In the genomic region with DNA sequence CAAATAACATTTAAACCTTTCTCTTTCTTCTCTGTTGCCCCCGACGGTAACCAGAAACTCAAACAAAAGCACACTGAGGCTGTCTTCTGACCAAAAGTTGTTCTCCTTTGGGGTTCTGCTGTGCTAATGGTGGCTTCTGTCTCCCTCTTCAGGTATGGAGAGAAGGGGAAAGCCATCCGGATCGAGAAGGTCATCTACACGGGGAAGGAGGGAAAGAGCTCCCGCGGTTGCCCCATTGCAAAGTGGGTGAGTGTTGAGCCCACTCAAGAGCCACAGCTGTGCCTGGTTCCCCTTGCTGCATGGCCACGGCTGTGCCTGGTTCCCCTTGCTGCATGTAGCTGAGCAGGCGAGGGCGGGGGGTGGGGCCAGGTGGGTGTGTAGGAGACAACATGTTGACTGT, we compare ENCODE assay signal across 8 cellular contexts.
A peak's percentile ranks its signal among the peaks of the same experiment; 100 is the strongest.
DNase-seq lines count a peak whose midpoint lies in the region; ATAC-seq and TF ChIP-seq lines count a peak whose summit lies in the region.

No MANE protein-coding gene starts in this region.

- no peak overlapping the region for H2BK5ac ChIP-seq in IMR-90 (ENCODE audit: low read depth, low read length, poor library complexity, severe bottlenecking)

- dilution Hi-C loops in IMR-90 (cut with HindIII; ENCODE audit: low sequenced_read_pairs, unreplicated experiment): no loop called here

- TF ChIP-seq RAD21 in IMR-90 (IDR thresholded peaks at IDR 0.05; ENCODE audit: low read length): no peak; the same call in none of the 2 replicates

- peak overlapping the region; percentile 48 for H3K27ac Mint-ChIP-seq in glutamatergic neuron (ENCODE audit: unreplicated experiment)
- H3K27ac Mint-ChIP-seq in CD8-positive, alpha-beta memory T cell: no peak overlapping the region

- peaks cover 16% of the 10 kb centered on the region for H3K79me2 ChIP-seq in smooth muscle cell (ENCODE audit: low read depth)

- H3K27me3 Mint-ChIP-seq in glutamatergic neuron (ENCODE audit: unreplicated experiment): peaks cover 30% of the 10 kb centered on the region
- H3K27me3 Mint-ChIP-seq in CD8-positive, alpha-beta memory T cell: peaks cover 0 to 1% of the 10 kb centered on the region in 2 donors

- no peak overlapping the region for H3K4ac ChIP-seq in IMR-90 (ENCODE audit: low read depth, low read length)

- peaks cover 20% of the 10 kb centered on the region for H3K4me1 ChIP-seq in IMR-90 (ENCODE audit: control insufficient read depth, insufficient read depth, low read length)
- no peaks in the 10 kb centered on the region for H3K4me1 ChIP-seq in CD8-positive, alpha-beta memory T cell (ENCODE audit: insufficient read depth, low read length)
- no peaks in the 10 kb centered on the region for H3K4me1 ChIP-seq in smooth muscle cell (ENCODE audit: low read depth)

- H3K9me1 ChIP-seq in IMR-90 (ENCODE audit: insufficient read depth, low read length): peaks cover 22% of the 10 kb centered on the region

- no peaks in the 10 kb centered on the region for H3K27me3 ChIP-seq in IMR-90 (ENCODE audit: control insufficient read depth, insufficient read depth, low read length)
- no peaks in the 10 kb centered on the region for H3K27me3 ChIP-seq in CD8-positive, alpha-beta memory T cell (ENCODE audit: insufficient read depth, low read length, poor library complexity, severe bottlenecking)
- no peaks in the 10 kb centered on the region for H3K27me3 ChIP-seq in smooth muscle cell (ENCODE audit: low read depth)

- H4K20me1 ChIP-seq in IMR-90 (ENCODE audit: insufficient read depth, low read length): peaks cover 9% of the 10 kb centered on the region; the same call in 1 of the 2 replicates
- peaks cover 86% of the 10 kb centered on the region for H4K20me1 ChIP-seq in smooth muscle cell (ENCODE audit: low read depth)

- H3K4me1 Mint-ChIP-seq in glutamatergic neuron (ENCODE audit: low read depth, unreplicated experiment): peaks cover 48% of the 10 kb centered on the region
- H3K4me1 Mint-ChIP-seq in CD8-positive, alpha-beta memory T cell: peaks cover 0 to 7% (median 0%) of the 10 kb centered on the region in 3 donors

- peak overlapping the region; percentile 51; the same call in 1 of the 2 replicates for H3K4me2 ChIP-seq in IMR-90 (ENCODE audit: low read depth, low read length)
- H3K4me2 ChIP-seq in smooth muscle cell: no peak overlapping the region

- peak overlapping the region; percentile 28 for H3K4me3 Mint-ChIP-seq in glutamatergic neuron (ENCODE audit: unreplicated experiment)
- H3K4me3 Mint-ChIP-seq in CD8-positive, alpha-beta memory T cell: no peak overlapping the region

- 0 out of 2 replicates have a peak overlapping the region, but pooled peaks have one; percentile 43 for H2BK120ac ChIP-seq in IMR-90 (ENCODE audit: low read depth, low read length)

- intact Hi-C loops in IMR-90 (cut with micrococcal nuclease): no loop called here

- POLR2A ChIA-PET in IMR-90 (lab: Charles Lee; ENCODE audit: unreplicated experiment): interaction anchor here (0.6 kb wide), 1 partner anchor 140 kb away, joined by 3 read pairs; no protein-coding TSS in a partner anchor
- POLR2A ChIA-PET in CD8-positive, alpha-beta memory T cell (lab: Charles Lee): no interaction called here

- ATAC-seq in GM21447 (IDR thresholded peaks at IDR 0.05; ENCODE audit: unreplicated experiment): peak; percentile 27
- ATAC-seq in IMR-90 (ENCODE audit: low read depth): peak; percentile 9; the same call in 1 of the 2 replicates

- H3K36me3 ChIP-seq in IMR-90 (ENCODE audit: control insufficient read depth, insufficient read depth, low read length) (peaks cover 17% of the 10 kb centered on the region), smooth muscle cell (ENCODE audit: low read depth) (no peaks in the 10 kb centered on the region)
- H3K36me3 ChIP-seq in CD8-positive, alpha-beta memory T cell (ENCODE audit: insufficient read depth, low read length): peaks cover 28% of the 10 kb centered on the region

- BruUV-seq in IMR-90 (replicated peaks; lab: Mats Ljungman, UMichigan): no TSS peak

- in situ Hi-C loops in IMR-90 (cut with MboI; ENCODE audit: low sequenced_read_pairs): no loop called here

- no peak overlapping the region for H3K27ac ChIP-seq in IMR-90 (ENCODE audit: insufficient read depth, low read length)
- no peak overlapping the region for H3K27ac ChIP-seq in CD8-positive, alpha-beta memory T cell (ENCODE audit: low read depth, low read length)
- H3K27ac ChIP-seq in smooth muscle cell (ENCODE audit: low read depth): no peak overlapping the region

- H3K9me3 ChIP-seq in IMR-90 (ENCODE audit: control insufficient read depth, insufficient read depth, low read length) (no peaks in the 10 kb centered on the region), smooth muscle cell (replicated peaks; ENCODE audit: low read depth) (no peaks in the 10 kb centered on the region)
- H3K9me3 ChIP-seq in CD8-positive, alpha-beta memory T cell (ENCODE audit: low read length): no peaks in the 10 kb centered on the region

- no peak overlapping the region for H3K18ac ChIP-seq in IMR-90 (ENCODE audit: low read depth, low read length)

- peak overlapping the region in 1 of 2 experiments; percentile 54; a peak in 1 of 4 replicates for H4K8ac ChIP-seq in IMR-90 (ENCODE audit: low read depth in 2 of 2, low read length in 2 of 2)

- WGBS in IMR-90 (ENCODE audit: extremely low coverage in 2 of 2, insufficient read length in 1 of 2), 2 experiments: no CpG with 5 or more reads among the region's 10 CpGs
- WGBS in smooth muscle cell (ENCODE audit: low lambda C conversion rate): 90% methylated on average over 10 of the region's 10 CpGs

- no peak overlapping the region for H4K91ac ChIP-seq in IMR-90 (ENCODE audit: insufficient read depth, low read depth, low read length)

- TF ChIP-seq CTCF in IMR-90 (conservative IDR thresholded peaks at IDR 0.05; ENCODE audit: low read depth, low read length) (no peak), glutamatergic neuron (IDR thresholded peaks at IDR 0.05; ENCODE audit: partially characterized antibody, unreplicated experiment) (no peak), smooth muscle cell (IDR thresholded peaks at IDR 0.05; ENCODE audit: borderline replicate concordance, insufficient read depth, poor library complexity, severe bottlenecking) (no peak)

- H3K9ac ChIP-seq in IMR-90 (ENCODE audit: low read depth, low read length) (no peak overlapping the region), smooth muscle cell (ENCODE audit: low read depth) (no peak overlapping the region)

- CTCF ChIA-PET in IMR-90 (lab: Yijun Ruan, JAX): no interaction called here
- CTCF ChIA-PET in CD8-positive, alpha-beta memory T cell (lab: Charles Lee): no interaction called here

- H2BK15ac ChIP-seq in IMR-90 (ENCODE audit: low read depth, low read length): no peak overlapping the region; the same call in 2 of the 3 replicates

- DNase-seq in ELR (ENCODE audit: low read depth) (peak; percentile 7), IMR-90 (no peak), glutamatergic neuron (no peak), NCI-H748 (lab: John Stamatoyannopoulos, UW; ENCODE audit: unreplicated experiment) (no peak), GF-D8 (lab: John Stamatoyannopoulos, UW) (no peak), smooth muscle cell (lab: John Stamatoyannopoulos, UW; ENCODE audit: unreplicated experiment) (no peak)
- DNase-seq in CD8-positive, alpha-beta memory T cell: no peak

- H3K56ac ChIP-seq in IMR-90 (ENCODE audit: extremely low read depth, insufficient read depth, low read length): no peak overlapping the region

- no peak overlapping the region for H3K23ac ChIP-seq in IMR-90 (ENCODE audit: low read depth, low read length)

- H2BK20ac ChIP-seq in IMR-90 (ENCODE audit: low read depth, low read length): peak overlapping the region; percentile 47; the same call in 1 of the 2 replicates

- H2AFZ ChIP-seq in IMR-90 (replicated peaks; ENCODE audit: low read length, poor library complexity): peak overlapping the region; percentile 1
- H2AFZ ChIP-seq in smooth muscle cell (ENCODE audit: low read depth): no peak overlapping the region

- no peak overlapping the region for H2AK9ac ChIP-seq in IMR-90 (replicated peaks; ENCODE audit: low read depth, low read length, poor library complexity)

- no peaks in the 10 kb centered on the region for H3F3A ChIP-seq in smooth muscle cell (ENCODE audit: low read depth)

- peaks cover 19% of the 10 kb centered on the region for H3K9me3 Mint-ChIP-seq in glutamatergic neuron (ENCODE audit: unreplicated experiment)
- H3K9me3 Mint-ChIP-seq in CD8-positive, alpha-beta memory T cell: no peaks in the 10 kb centered on the region

- H3K14ac ChIP-seq in IMR-90 (replicated peaks; ENCODE audit: low read depth, low read length): peak overlapping the region; percentile 45; the same call in 1 of the 2 replicates

- H4K5ac ChIP-seq in IMR-90 (ENCODE audit: low read depth, low read length): no peak overlapping the region

- no peak for TF ChIP-seq POLR2A in IMR-90 (IDR thresholded peaks at IDR 0.05; ENCODE audit: low read depth, low read length)

- no peak overlapping the region for H3K4me3 ChIP-seq in IMR-90 (ENCODE audit: insufficient read depth, low read depth, low read length)
- H3K4me3 ChIP-seq in CD8-positive, alpha-beta memory T cell (ENCODE audit: low read length): no peak overlapping the region
- no peak overlapping the region for H3K4me3 ChIP-seq in smooth muscle cell

- H3K36me3 Mint-ChIP-seq in glutamatergic neuron (ENCODE audit: unreplicated experiment): peaks cover 14% of the 10 kb centered on the region
- H3K36me3 Mint-ChIP-seq in CD8-positive, alpha-beta memory T cell: peaks cover 0 to 71% (median 25%) of the 10 kb centered on the region in 3 donors

- H3K79me1 ChIP-seq in IMR-90 (ENCODE audit: low read depth in 1 of 2, low read length in 2 of 2): peaks cover 6 to 31% of the 10 kb centered on the region in 2 experiments; a peak in 3 of 4 replicates

- peak overlapping the region; percentile 26 for H2AK5ac ChIP-seq in IMR-90 (ENCODE audit: low read depth, low read length)

TF ChIP-seq in IMR-90, 13 proteins besides CTCF, POLR2A, EP300 and RAD21:
- TF ChIP-seq, protein P1, sequence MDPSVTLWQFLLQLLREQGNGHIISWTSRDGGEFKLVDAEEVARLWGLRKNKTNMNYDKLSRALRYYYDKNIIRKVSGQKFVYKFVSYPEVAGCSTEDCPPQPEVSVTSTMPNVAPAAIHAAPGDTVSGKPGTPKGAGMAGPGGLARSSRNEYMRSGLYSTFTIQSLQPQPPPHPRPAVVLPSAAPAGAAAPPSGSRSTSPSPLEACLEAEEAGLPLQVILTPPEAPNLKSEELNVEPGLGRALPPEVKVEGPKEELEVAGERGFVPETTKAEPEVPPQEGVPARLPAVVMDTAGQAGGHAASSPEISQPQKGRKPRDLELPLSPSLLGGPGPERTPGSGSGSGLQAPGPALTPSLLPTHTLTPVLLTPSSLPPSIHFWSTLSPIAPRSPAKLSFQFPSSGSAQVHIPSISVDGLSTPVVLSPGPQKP (IDR thresholded peaks at IDR 0.05; ENCODE audit: borderline replicate concordance, low read depth, low read length): no peak
- no peak for TF ChIP-seq MXI1 (IDR thresholded peaks at IDR 0.05; ENCODE audit: borderline replicate concordance, low read depth, low read length)
- TF ChIP-seq RCOR1 (IDR thresholded peaks at IDR 0.05; ENCODE audit: insufficient replicate concordance, low read length): no peak
